Comparison of ENCODE assay signal across 19 cellular contexts in genomic region chr2:233201271-233202013, GRCh38. TPM values are rescaled to one million over a fixed set of nuclear protein-coding genes. Genes with fewer than 3 reads are reported as not detected.
DNase-seq lines count a peak whose midpoint lies in the region; ATAC-seq and TF ChIP-seq lines count a peak whose summit lies in the region.
"Had no signal": no experiment of that assay in that cellular context is flagged by ENCODE, and none has a peak within 500 bp of the region (broad histone marks: within the 10 kb centered on the region; RNA-seq: fewer than 3 reads in every experiment).

No MANE protein-coding gene starts in this region.

- no peak for TF ChIP-seq CTCF in GM23338 (conservative IDR thresholded peaks at IDR 0.05; ENCODE audit: low read depth in 2 of 2)
- no peak for TF ChIP-seq CTCF in neural progenitor cell (IDR thresholded peaks at IDR 0.05)

- DNase-seq in GM23338 (ENCODE audit: low spot score), result no peak
- DNase-seq in neural progenitor cell (ENCODE audit: low spot score), result no peak
- no peak for DNase-seq in cerebellar cortex (ENCODE audit: low spot score)
- DNase-seq in AML-193 (lab: John Stamatoyannopoulos, UW), result no peak
- DNase-seq: activated CD4-positive, alpha-beta T cell treated with anti-CD3 and anti-CD28 coated beads, Interleukin-2, amount 50 U/mL, for 48 hours; midbrain; naive thymus-derived CD4-positive, alpha-beta T cell; NCI-H1092; NCI-H187; NCI-H526; SIG-M5; SW 1271 had no signal

- peak; percentile 42 for ATAC-seq in GM23338
- no peak for ATAC-seq in activated T-helper 17 cell treated with anti-CD3 and anti-CD28 coated beads, Interleukin-2, amount 50 U/mL, for 72 hours (replicated peaks)
- no peak for ATAC-seq in GM21367 (IDR thresholded peaks at IDR 0.05; ENCODE audit: unreplicated experiment)
- ATAC-seq: Panc1 had no signal

- no peaks in the 10 kb centered on the region for H3K9me2 ChIP-seq in GM23338 (ENCODE audit: insufficient read depth)

- H3K4me1 Mint-ChIP-seq in GM23338, result peaks cover 14% of the 10 kb centered on the region
- no peaks in the 10 kb centered on the region for H3K4me1 Mint-ChIP-seq in activated T-helper 17 cell treated with anti-CD3 and anti-CD28 coated beads, Interleukin-2, amount 50 U/mL, for 72 hours
- peaks cover 4% of the 10 kb centered on the region for H3K4me1 Mint-ChIP-seq in neural progenitor cell

- H3K9me3 ChIP-seq in BLaER1 treated with 17β-estradiol and CSF1 and Interleukin-3, amounts not matched to agents 10 nM and 100 nM (replicated peaks in 1 of 11), result peaks cover 0 to 16% (median 4%) of the 10 kb centered on the region in 11 experiments; a peak in 7 of 22 replicates
- H3K9me3 ChIP-seq in neural progenitor cell (ENCODE audit: low read depth), result no peaks in the 10 kb centered on the region

- H3F3A ChIP-seq in GM23338 (replicated peaks; ENCODE audit: low read depth) (no peaks in the 10 kb centered on the region), neural progenitor cell (ENCODE audit: low read depth) (no peaks in the 10 kb centered on the region)

- H3K4me3 Mint-ChIP-seq in GM23338, result no peak overlapping the region
- H3K4me3 Mint-ChIP-seq in activated T-helper 17 cell treated with anti-CD3 and anti-CD28 coated beads, Interleukin-2, amount 50 U/mL, for 72 hours, result no peak overlapping the region
- peak overlapping the region; percentile 22 for H3K4me3 Mint-ChIP-seq in neural progenitor cell
- H3K4me3 Mint-ChIP-seq: naive thymus-derived CD4-positive, alpha-beta T cell had no signal

- H3K36me3 ChIP-seq in BLaER1 treated with 17β-estradiol and CSF1 and Interleukin-3, amounts not matched to agents 10 nM and 100 nM, result peaks cover 78 to 89% (median 85%) of the 10 kb centered on the region in 11 experiments
- H3K36me3 ChIP-seq in GM23338 (ENCODE audit: insufficient read depth) (no peaks in the 10 kb centered on the region; the same call in 1 of the 2 replicates), neural progenitor cell (no peaks in the 10 kb centered on the region)

- H3K4me2 ChIP-seq in BLaER1 treated with 17β-estradiol and CSF1 and Interleukin-3, amounts not matched to agents 10 nM and 100 nM, result peak overlapping the region; percentile 71 to 96 (median 83)
- H3K4me2 ChIP-seq in GM23338 (no peak overlapping the region), neural progenitor cell (no peak overlapping the region)

- H3K27me3 ChIP-seq in BLaER1 treated with 17β-estradiol and CSF1 and Interleukin-3, amounts not matched to agents 10 nM and 100 nM, result no peaks in the 10 kb centered on the region
- H3K27me3 ChIP-seq in GM23338 (ENCODE audit: insufficient read depth) (no peaks in the 10 kb centered on the region), neural progenitor cell (no peaks in the 10 kb centered on the region)
- H3K27me3 ChIP-seq: tibial nerve had no signal

- H4K20me1 ChIP-seq in BLaER1 treated with 17β-estradiol and CSF1 and Interleukin-3, amounts not matched to agents 10 nM and 100 nM, result peaks cover 11 to 43% (median 20%) of the 10 kb centered on the region in 11 experiments; a peak in 17 of 22 replicates
- H4K20me1 ChIP-seq in GM23338 (replicated peaks; ENCODE audit: insufficient read depth), result no peaks in the 10 kb centered on the region
- H4K20me1 ChIP-seq in neural progenitor cell (ENCODE audit: low read depth), result no peaks in the 10 kb centered on the region

- no peaks in the 10 kb centered on the region for H3K79me2 ChIP-seq in GM23338 (replicated peaks; ENCODE audit: insufficient read depth)
- no peaks in the 10 kb centered on the region for H3K79me2 ChIP-seq in neural progenitor cell (ENCODE audit: low read depth)

- no peak overlapping the region for H3K27ac Mint-ChIP-seq in GM23338
- H3K27ac Mint-ChIP-seq in activated T-helper 17 cell treated with anti-CD3 and anti-CD28 coated beads, Interleukin-2, amount 50 U/mL, for 72 hours, result peak overlapping the region; percentile 59
- H3K27ac Mint-ChIP-seq in neural progenitor cell, result peak overlapping the region; percentile 81

- H3K4me1 ChIP-seq in BLaER1 treated with 17β-estradiol and CSF1 and Interleukin-3, amounts not matched to agents 10 nM and 100 nM, result peaks cover 26 to 71% (median 52%) of the 10 kb centered on the region in 10 experiments
- no peaks in the 10 kb centered on the region for H3K4me1 ChIP-seq in GM23338 (ENCODE audit: insufficient read depth)
- no peaks in the 10 kb centered on the region for H3K4me1 ChIP-seq in neural progenitor cell
- H3K4me1 ChIP-seq: tibial nerve had no signal

- H3K27me3 Mint-ChIP-seq in GM23338 (ENCODE audit: insufficient read depth, low read depth, poor library complexity) (peaks cover 11% of the 10 kb centered on the region), neural progenitor cell (ENCODE audit: insufficient read depth, low read depth) (peaks cover 16% of the 10 kb centered on the region)
- no peaks in the 10 kb centered on the region for H3K27me3 Mint-ChIP-seq in activated T-helper 17 cell treated with anti-CD3 and anti-CD28 coated beads, Interleukin-2, amount 50 U/mL, for 72 hours
- H3K27me3 Mint-ChIP-seq: naive thymus-derived CD4-positive, alpha-beta T cell had no signal

- H3K9me3 Mint-ChIP-seq in GM23338 (peaks cover 18% of the 10 kb centered on the region), neural progenitor cell (peaks cover 16% of the 10 kb centered on the region)
- no peaks in the 10 kb centered on the region for H3K9me3 Mint-ChIP-seq in activated T-helper 17 cell treated with anti-CD3 and anti-CD28 coated beads, Interleukin-2, amount 50 U/mL, for 72 hours

- no peak overlapping the region for H3K4me3 ChIP-seq in BLaER1 treated with 17β-estradiol and CSF1 and Interleukin-3, amounts not matched to agents 10 nM and 100 nM
- H3K4me3 ChIP-seq in GM23338 (no peak overlapping the region), neural progenitor cell (no peak overlapping the region)
- H3K4me3 ChIP-seq: skin epidermis, tibial nerve had no signal

- H3K36me3 Mint-ChIP-seq in GM23338 (ENCODE audit: low read depth) (peaks cover 19% of the 10 kb centered on the region), neural progenitor cell (no peaks in the 10 kb centered on the region)
- H3K36me3 Mint-ChIP-seq in activated T-helper 17 cell treated with anti-CD3 and anti-CD28 coated beads, Interleukin-2, amount 50 U/mL, for 72 hours (ENCODE audit: low read depth), result peaks cover 89% of the 10 kb centered on the region

- no peak overlapping the region for H2AFZ ChIP-seq in GM23338
- H2AFZ ChIP-seq in neural progenitor cell (replicated peaks), result no peak overlapping the region

- peak overlapping the region in 3 of 11 experiments; percentile 10 to 41 (median 18); a peak in 3 of 22 replicates for H3K9ac ChIP-seq in BLaER1 treated with 17β-estradiol and CSF1 and Interleukin-3, amounts not matched to agents 10 nM and 100 nM
- no peak overlapping the region for H3K9ac ChIP-seq in neural progenitor cell

- peak overlapping the region in 4 of 11 experiments; percentile 4 to 77 (median 48); a peak in 4 of 22 replicates for H3K27ac ChIP-seq in BLaER1 treated with 17β-estradiol and CSF1 and Interleukin-3, amounts not matched to agents 10 nM and 100 nM
- H3K27ac ChIP-seq in GM23338 (ENCODE audit: low read depth) (no peak overlapping the region), neural progenitor cell (no peak overlapping the region)
- H3K27ac ChIP-seq: C4-2B, tibial nerve had no signal

TF ChIP-seq in GM23338, 12 proteins besides CTCF, POLR2A, EP300 and RAD21 (continues in another document):
- no peak for TF ChIP-seq ZNF114 (CRISPR knock-in tag; IDR thresholded peaks at IDR 0.05)
- no peak for TF ChIP-seq JUNB (IDR thresholded peaks at IDR 0.05; ENCODE audit: unreplicated experiment)
- no peak for TF ChIP-seq EZH2phosphoT487 (IDR thresholded peaks at IDR 0.05; ENCODE audit: unreplicated experiment)

RNA-seq across cellular contexts. Expression of gene ATG16L1, which starts 50.0 kb away (rescaled TPM):
- 31.8 and 37.9 TPM in 2 replicates for total RNA-seq in GM23338 (2014; rRNA removed; shearing (Covaris generic))
- polyA plus RNA-seq in GM23338 (2016; fragmentation: Nextera tagmentation; extraction: Ambion mirVana), result 12.3 and 15.3 TPM in 2 replicates
- 10 to 100 TPM; 24.5 to 34.1 TPM for total RNA-seq in activated T-helper 17 cell treated with anti-CD3 and anti-CD28 coated beads, Interleukin-2, amount 50 U/mL, for 72 hours
- 25.3 and 29.9 TPM in 2 replicates for total RNA-seq in neural progenitor cell (ENCODE audit: low replicate concordance)

Comparison
In these comparisons a context has a peak if more than half of its experiments do, and no peak if none do; other contexts are left out.
1. H3K4me2 ChIP-seq: peak in BLaER1 treated with 17β-estradiol and CSF1 and Interleukin-3, amounts not matched to agents 10 nM and 100 nM (11 of 11); none in GM23338 (single experiment) and neural progenitor cell (single experiment).